ENCODE assay signal across 23 cellular contexts in genomic region chr7:155749578-155749977, GRCh38.
"Had no signal": no experiment of that assay in that cellular context is flagged by ENCODE, and none has a peak within 500 bp of the region (broad histone marks: within the 10 kb centered on the region; RNA-seq: fewer than 3 reads in every experiment).

No MANE protein-coding gene starts in this region.

- H3K9me3 ChIP-seq: breast epithelium, tibial artery had no signal

- H3K27me3 Mint-ChIP-seq: activated naive CD8-positive, alpha-beta T cell treated with anti-CD3 and anti-CD28 coated beads, Interleukin-2, amount 10 ng/mL, durations not matched to agents 7 days and 5 days; dendritic cell treated with granulocyte-macrophage colony-stimulating factor and Interleukin-4, amounts not matched to agents 40 ng/mL and 50 ng/mL, for 4 days; naive thymus-derived CD8-positive, alpha-beta T cell; stimulated activated naive CD8-positive, alpha-beta T cell treated with anti-CD3 and anti-CD28 coated beads, Interleukin-15, amount 100 ng/mL, for 72 hours had no signal

- H3K9me3 Mint-ChIP-seq: activated naive CD8-positive, alpha-beta T cell treated with anti-CD3 and anti-CD28 coated beads, Interleukin-2, amount 10 ng/mL, durations not matched to agents 7 days and 5 days; activated T-helper 2 cell treated with anti-CD3 and anti-CD28 coated beads, Interferon-gamma antibody, Interleukin-2, Interleukin-4, amounts not matched to agents 10 μg/mL and 5 μg/mL and 100 μg/mL, durations not matched to agents 14 hours and 24 hours and 36 hours; dendritic cell treated with granulocyte-macrophage colony-stimulating factor and Interleukin-4, amounts not matched to agents 40 ng/mL and 50 ng/mL, for 4 days; immature natural killer cell; mesothelial cell of epicardium; naive thymus-derived CD8-positive, alpha-beta T cell; stimulated activated naive CD8-positive, alpha-beta T cell treated with anti-CD3 and anti-CD28 coated beads, Interleukin-15, amount 100 ng/mL, for 72 hours had no signal

- H3K4me1 ChIP-seq: breast epithelium had no signal

- H2AFZ ChIP-seq: hepatocyte had no signal

- H3K27ac ChIP-seq: breast epithelium, hepatocyte, tibial artery had no signal

- H3K27ac Mint-ChIP-seq: activated CD8-positive, alpha-beta T cell treated with anti-CD3 and anti-CD28 coated beads, Interleukin-2, amount 10 ng/mL, durations not matched to agents 7 days and 5 days; activated naive CD8-positive, alpha-beta T cell treated with anti-CD3 and anti-CD28 coated beads, Interleukin-2, amount 10 ng/mL, durations not matched to agents 7 days and 5 days; activated T-helper 2 cell treated with anti-CD3 and anti-CD28 coated beads, Interferon-gamma antibody, Interleukin-2, Interleukin-4, amounts not matched to agents 10 μg/mL and 5 μg/mL and 100 μg/mL, durations not matched to agents 14 hours and 24 hours and 36 hours; dendritic cell treated with granulocyte-macrophage colony-stimulating factor and Interleukin-4, amounts not matched to agents 40 ng/mL and 50 ng/mL, for 4 days; mesothelial cell of epicardium; progenitor cell of endocrine pancreas; stimulated activated naive CD8-positive, alpha-beta T cell treated with anti-CD3 and anti-CD28 coated beads, Interleukin-15, amount 100 ng/mL, for 72 hours had no signal

- H3K27me3 ChIP-seq: breast epithelium, hepatocyte, tibial artery had no signal

- H3K4me3 Mint-ChIP-seq: activated CD8-positive, alpha-beta T cell treated with anti-CD3 and anti-CD28 coated beads, Interleukin-2, amount 10 ng/mL, durations not matched to agents 7 days and 5 days; activated naive CD8-positive, alpha-beta T cell treated with anti-CD3 and anti-CD28 coated beads, Interleukin-2, amount 10 ng/mL, durations not matched to agents 7 days and 5 days; dendritic cell treated with granulocyte-macrophage colony-stimulating factor and Interleukin-4, amounts not matched to agents 40 ng/mL and 50 ng/mL, for 4 days; immature natural killer cell; mesothelial cell of epicardium had no signal

- H3K4me2 ChIP-seq: hepatocyte had no signal

- ATAC-seq: activated CD4-positive, CD25-positive, alpha-beta regulatory T cell treated with anti-CD3 and anti-CD28 coated beads, Interleukin-2, amount 50 U/mL, for 24 hours; activated CD8-positive, alpha-beta T cell treated with anti-CD3 and anti-CD28 coated beads, Interleukin-2, amount 10 ng/mL, durations not matched to agents 7 days and 5 days; esophagus mucosa; left lobe of liver; naive thymus-derived CD8-positive, alpha-beta T cell; stimulated activated naive CD8-positive, alpha-beta T cell treated with anti-CD3 and anti-CD28 coated beads, Interleukin-15, amount 100 ng/mL, for 72 hours had no signal

- H3K36me3 ChIP-seq: breast epithelium had no signal

- H3K4me3 ChIP-seq: breast epithelium, hepatocyte, lung, tibial artery had no signal

- DNase-seq: activated CD4-positive, alpha-beta T cell treated with anti-CD3 and anti-CD28 coated beads, Interleukin-2, amount 50 U/mL, for 1 hour; activated CD8-positive, alpha-beta T cell treated with anti-CD3 and anti-CD28 coated beads, Interleukin-2, amount 10 ng/mL, durations not matched to agents 7 days and 5 days; activated naive CD4-positive, alpha-beta T cell; activated naive CD8-positive, alpha-beta T cell treated with anti-CD3 and anti-CD28 coated beads, Interleukin-2, amount 10 ng/mL, durations not matched to agents 7 days and 5 days; amniotic stem cell; effector CD4-positive, alpha-beta T cell; foreskin melanocyte; immature natural killer cell; naive thymus-derived CD8-positive, alpha-beta T cell; retina; stimulated activated CD4-positive, alpha-beta T cell treated with anti-CD3 and anti-CD28 coated beads, Interleukin-4, amount 100 ng/mL, for 24 hours; stimulated activated naive CD8-positive, alpha-beta T cell treated with anti-CD3 and anti-CD28 coated beads, Interleukin-15, amount 100 ng/mL, for 72 hours; tibial artery had no signal
